ENCODE assay signal across 22 cellular contexts in genomic region chr4:3374011-3374645, GRCh38.
"Had no signal": no experiment of that assay in that cellular context is flagged by ENCODE, and none has a peak within 500 bp of the region (broad histone marks: within the 10 kb centered on the region; RNA-seq: fewer than 3 reads in every experiment).

No MANE protein-coding gene starts in this region.

- DNase-seq: activated CD4-positive, alpha-beta T cell treated with anti-CD3 and anti-CD28 coated beads for 1 hour; activated CD4-positive, alpha-beta T cell treated with anti-CD3 and anti-CD28 coated beads, Interleukin-2, amount 50 U/mL, for 4 hours; activated naive CD8-positive, alpha-beta T cell treated with anti-CD3 and anti-CD28 coated beads for 36 hours; activated T-cell treated with anti-CD3 and anti-CD28 coated beads for 4 hours; amniotic stem cell; dorsolateral prefrontal cortex; foreskin fibroblast; hippocampal formation; islet precursor cell; left colon; midbrain; nephron progenitor cell; stimulated activated CD4-positive, alpha-beta T cell treated with anti-CD3 and anti-CD28 coated beads, Interleukin-15, amount 100 ng/mL, for 24 hours; stimulated activated CD4-positive, alpha-beta T cell treated with anti-CD3 and anti-CD28 coated beads, Interleukin-2, amount 100 ng/mL, for 48 hours; T-helper 2 cell had no signal

- H3K36me3 ChIP-seq: cardiac muscle cell, thoracic aorta had no signal

- H3K27ac Mint-ChIP-seq: activated naive CD8-positive, alpha-beta T cell treated with anti-CD3 and anti-CD28 coated beads for 36 hours; activated T-helper 1 cell treated with anti-CD3 and anti-CD28 coated beads, Interleukin-12 subunit alpha, Interleukin-12 subunit beta, Interleukin-2, Interleukin-4 antibody, amounts not matched to agents 30 ng/mL and 10 ng/mL and 1 ng/mL, durations not matched to agents 14 hours and 24 hours and 36 hours; nephron progenitor cell had no signal

- H3K27ac ChIP-seq: cardiac muscle cell, epithelial cell of prostate, thoracic aorta, VCaP had no signal

- H3K4me3 Mint-ChIP-seq: activated naive CD8-positive, alpha-beta T cell treated with anti-CD3 and anti-CD28 coated beads for 36 hours; activated T-helper 1 cell treated with anti-CD3 and anti-CD28 coated beads, Interleukin-12 subunit alpha, Interleukin-12 subunit beta, Interleukin-2, Interleukin-4 antibody, amounts not matched to agents 30 ng/mL and 10 ng/mL and 1 ng/mL, durations not matched to agents 14 hours and 24 hours and 36 hours; nephron progenitor cell had no signal

- H3K9me3 Mint-ChIP-seq: activated naive CD8-positive, alpha-beta T cell treated with anti-CD3 and anti-CD28 coated beads for 36 hours had no signal

- H3K9me3 ChIP-seq: thoracic aorta had no signal

- ATAC-seq: left colon had no signal

- H3K4me3 ChIP-seq: cardiac muscle cell, lung, skin epidermis, thoracic aorta had no signal

- H3K36me3 Mint-ChIP-seq: activated naive CD8-positive, alpha-beta T cell treated with anti-CD3 and anti-CD28 coated beads for 36 hours had no signal
